Comparison of ENCODE assay signal across 9 cellular contexts in genomic region chr4:120922390-120923200, GRCh38. TPM values are rescaled to one million over a fixed set of nuclear protein-coding genes. Genes with fewer than 3 reads are reported as not detected.
DNase-seq lines count a peak whose midpoint lies in the region; ATAC-seq, FAIRE-seq and TF ChIP-seq lines count a peak whose summit lies in the region.
"Had no signal": no experiment of that assay in that cellular context is flagged by ENCODE, and none has a peak within 500 bp of the region (broad histone marks: within the 10 kb centered on the region; RNA-seq: fewer than 3 reads in every experiment).

Gene PRDM5 (minus strand): TSS chr4:120922726. CDS start chr4:120922608, 118 bp downstream.

- no peaks in the 10 kb centered on the region for H3K27me3 ChIP-seq in SJCRH30
- H3K27me3 ChIP-seq in right atrium auricular region, result no peaks in the 10 kb centered on the region
- H3K27me3 ChIP-seq in pancreas, result no peaks in the 10 kb centered on the region

- WGBS in pancreas, 2 donors, result 0 to 1% methylated on average over 63 to 85 of the region's 85 CpGs

- TF ChIP-seq CTCF in astrocyte of the cerebellum (IDR thresholded peaks at IDR 0.05; ENCODE audit: low read depth, low read length, missing control alignments) (peak; percentile 34), right atrium auricular region (IDR thresholded peaks at IDR 0.05) (peak in 1 of 2 donors; percentile 36), pancreas (IDR thresholded peaks at IDR 0.05) (no peak)

- peak; percentile 48 for DNase-seq in NCI-H748 (lab: John Stamatoyannopoulos, UW; ENCODE audit: unreplicated experiment)
- DNase-seq in NCI-H748 treated with DMSO at 0.1 percent for 48 hours (lab: John Stamatoyannopoulos, UW), result no peak
- DNase-seq in SJCRH30, result peak; percentile 79 to 85
- no peak for DNase-seq in astrocyte of the cerebellum (ENCODE audit: low read depth)
- DNase-seq in right atrium auricular region (ENCODE audit: low spot score), result peak; percentile 60
- peak; percentile 64 to 83 (median 68) for DNase-seq in pancreas
- no peak for DNase-seq in UCSD-AML1 (lab: John Stamatoyannopoulos, UW; ENCODE audit: unreplicated experiment)
- no peak for DNase-seq in NCI-H2227 (lab: John Stamatoyannopoulos, UW; ENCODE audit: unreplicated experiment)
- DNase-seq: DND-41 had no signal

- H3K4me3 ChIP-seq in SJCRH30 (peak within 1 kb of the TSS; percentile 75), astrocyte of the cerebellum (ENCODE audit: low read depth, low read length) (peak within 1 kb of the TSS; percentile 61), right atrium auricular region (peak within 1 kb of the TSS; percentile 73 to 80), pancreas (peak within 1 kb of the TSS; percentile 41 to 83 (median 66))

- no peaks in the 10 kb centered on the region for H3K4me1 ChIP-seq in SJCRH30
- H3K4me1 ChIP-seq in right atrium auricular region, result peaks cover 0 to 18% of the 10 kb centered on the region in 2 donors
- H3K4me1 ChIP-seq in pancreas, result peaks cover 29 to 47% (median 36%) of the 10 kb centered on the region in 3 donors

- no peak for FAIRE-seq in pancreas (lab: Jason Lieb, UNC)

- peak; percentile 65 to 74 (median 70) for ATAC-seq in pancreas

- no peaks in the 10 kb centered on the region for H3K9me3 ChIP-seq in SJCRH30 (replicated peaks)
- no peaks in the 10 kb centered on the region for H3K9me3 ChIP-seq in right atrium auricular region
- no peaks in the 10 kb centered on the region for H3K9me3 ChIP-seq in pancreas

- intact Hi-C loops in pancreas (cut with DNase I), result no loop called here

- in situ Hi-C loops in astrocyte of the cerebellum (cut with HindIII; ENCODE audit: low sequenced_read_pairs), result no loop called here

- H3K36me3 ChIP-seq in SJCRH30 (no peaks in the 10 kb centered on the region), right atrium auricular region (no peaks in the 10 kb centered on the region), pancreas (no peaks in the 10 kb centered on the region)

- peak within 1 kb of the TSS; percentile 87 for H3K27ac ChIP-seq in SJCRH30
- peak within 1 kb of the TSS; percentile 90 to 94 for H3K27ac ChIP-seq in right atrium auricular region
- H3K27ac ChIP-seq in pancreas, result peak within 1 kb of the TSS; percentile 87 to 97 (median 92)

RNA-seq across cellular contexts. Expression of gene PRDM5, which starts in this region (rescaled TPM):
- 31.4 and 40.5 TPM in 2 replicates for total RNA-seq in SJCRH30 (2014; rRNA removed; shearing (Covaris generic))
- total RNA-seq in right atrium auricular region (10 to 100 TPM in 1 of 2 donors, 1 to 10 TPM in 1; 8.1 to 12.8 TPM), pancreas (10 to 100 TPM in 3 of 6 donors, 1 to 10 TPM in 3; 8.9 to 13.2 (median 10.1) TPM)
- polyA plus RNA-seq in pancreas, result 1 to 10 TPM; 2.7 to 4.3 TPM

Comparison
In these comparisons a context has a peak if more than half of its experiments do, and no peak if none do; other contexts are left out.
1. DNase-seq: peak in NCI-H748 (single experiment), SJCRH30 (2 of 2), right atrium auricular region (single experiment) and pancreas (6 of 6); none in NCI-H748 treated with DMSO at 0.1 percent for 48 hours (single experiment), astrocyte of the cerebellum (single experiment), UCSD-AML1 (single experiment) and NCI-H2227 (single experiment).
2. Peak in every context shown above with its lines, with median percentiles within 50 percentile points of each other: H3K27ac ChIP-seq and H3K4me3 ChIP-seq.